8 cellular contexts compared by ENCODE assay signal in the genomic region with DNA sequence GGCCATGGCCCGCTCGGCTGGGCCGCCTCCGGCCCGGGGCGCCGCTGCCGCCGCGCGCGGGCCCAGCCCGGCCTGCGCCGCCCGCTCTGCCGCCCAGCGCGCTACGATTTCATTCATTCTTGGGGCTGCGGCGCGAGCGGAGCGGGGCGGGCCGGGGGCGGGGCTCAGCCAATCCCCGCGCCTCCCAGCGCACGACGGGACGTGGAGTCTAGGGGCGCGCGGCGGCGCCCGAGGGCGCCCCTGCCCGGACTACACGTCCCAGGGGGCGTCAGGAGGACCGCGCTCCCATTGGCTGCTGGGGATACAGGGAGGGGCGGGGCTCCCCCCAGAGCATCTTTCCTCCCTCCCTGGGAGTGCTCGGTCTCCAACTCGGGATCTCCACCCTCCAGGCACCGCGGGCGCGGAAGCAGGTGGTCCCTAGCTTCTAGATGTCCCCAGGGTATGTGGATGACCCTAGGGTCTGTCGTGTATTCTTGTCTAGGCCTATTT. TPM values are rescaled to one million over a fixed set of nuclear protein-coding genes. Genes with fewer than 3 reads are reported as not detected.
DNase-seq lines count a peak whose midpoint lies in the region; ATAC-seq and TF ChIP-seq lines count a peak whose summit lies in the region.

No MANE protein-coding gene starts in this region.

- no peaks in the 10 kb centered on the region for H3K9me3 Mint-ChIP-seq in Caco-2 (ENCODE audit: unreplicated experiment)

- peaks cover 12% of the 10 kb centered on the region for H3K27me3 Mint-ChIP-seq in Caco-2 (ENCODE audit: insufficient read depth, unreplicated experiment)

- H3K27ac Mint-ChIP-seq in Caco-2 (ENCODE audit: unreplicated experiment), result no peak overlapping the region

- peaks cover 5% of the 10 kb centered on the region for H3K4me1 Mint-ChIP-seq in Caco-2 (ENCODE audit: low read depth, unreplicated experiment)

- peak overlapping the region; percentile 44 for H3K4me3 Mint-ChIP-seq in Caco-2 (ENCODE audit: unreplicated experiment)

- CTCF ChIA-PET in Caco-2 (lab: Charles Lee), result interaction anchor here (1.3 to 1.7 kb wide), 2 partner anchors 173 to 327 kb away, joined by 5 read pairs; partner anchors contain the start of gene FAM98C

- POLR2A ChIA-PET in Caco-2 (lab: Charles Lee), result no interaction called here

- no peaks in the 10 kb centered on the region for H3K27me3 ChIP-seq in Caco-2 (replicated peaks; ENCODE audit: control insufficient read depth, insufficient read depth, low read length)

- peaks cover under 1% of the 10 kb centered on the region for H3K36me3 Mint-ChIP-seq in Caco-2 (ENCODE audit: insufficient read depth, unreplicated experiment)

- no peaks in the 10 kb centered on the region for H3K9me3 ChIP-seq in Caco-2

- intact Hi-C loops in Caco-2 (cut with micrococcal nuclease; ENCODE audit: unreplicated experiment), result loop anchor here (1.0 to 10.0 kb wide), 3 partner anchors 85 to 323 kb away; partner anchors contain the start of genes CATSPERG and WDR87

- peak; percentile 91 to 92 for DNase-seq in Caco-2
- peak; percentile 89 for DNase-seq in H4 (ENCODE audit: low spot score)
- peak; percentile 92 for DNase-seq in NCI-H146 treated with DMSO at 0.1 percent for 48 hours (lab: John Stamatoyannopoulos, UW; ENCODE audit: unreplicated experiment)
- peak; percentile 72 for DNase-seq in T1000 (lab: John Stamatoyannopoulos, UW)
- DNase-seq in astrocyte of the cerebellum (ENCODE audit: low read depth), result peak; percentile 40
- peak; percentile 69 for DNase-seq in iPS-NIHi7 (ENCODE audit: extremely low spot score)
- DNase-seq in stimulated activated CD4-positive, alpha-beta T cell treated with anti-CD3 and anti-CD28 coated beads, Interleukin-1b, Interleukin-23, amount 100 ng/mL, for 4 hours (ENCODE audit: low read depth in 2 of 2), result peak; percentile 35 to 60

- TF ChIP-seq CTCF in Caco-2 (IDR thresholded peaks at IDR 0.05; ENCODE audit: insufficient read depth in 1 of 2, low read depth in 1 of 2, low read length in 1 of 2, severe bottlenecking in 1 of 2, unreplicated experiment in 1 of 2) (peak in 1 of 2 experiments; percentile 8), astrocyte of the cerebellum (IDR thresholded peaks at IDR 0.05; ENCODE audit: low read depth, low read length, missing control alignments) (no peak)

- H3K4me1 ChIP-seq in Caco-2, result peaks cover 12% of the 10 kb centered on the region; the same call in 1 of the 2 replicates

- H3K36me3 ChIP-seq in Caco-2 (ENCODE audit: control insufficient read depth, insufficient read depth, low read length), result no peaks in the 10 kb centered on the region

- H3K4me3 ChIP-seq in Caco-2 (ENCODE audit: low read depth, low read length), result peak overlapping the region; percentile 37
- H3K4me3 ChIP-seq in astrocyte of the cerebellum (ENCODE audit: low read depth, low read length), result peak overlapping the region; percentile 44

- in situ Hi-C loops in astrocyte of the cerebellum (cut with HindIII; ENCODE audit: low sequenced_read_pairs), result no loop called here

- BruUV-seq in Caco-2 (replicated peaks; lab: Mats Ljungman, UMichigan), result no TSS peak

- no peak for ATAC-seq in GM19035 (IDR thresholded peaks at IDR 0.05; ENCODE audit: unreplicated experiment)

RNA-seq across cellular contexts. Expression of gene DPF1, which starts 5.6 kb away (rescaled TPM):
- total RNA-seq in Caco-2 (2022), result 3.6 and 5.0 TPM in 2 replicates
- total RNA-seq in H4 (2014; rRNA removed; shearing (Covaris generic)), result 5.1 and 7.2 TPM in 2 replicates

RNA-seq across cellular contexts. Expression of gene PPP1R14A, which starts 26.5 kb away (rescaled TPM):
- total RNA-seq in Caco-2 (2022), result 11.1 and 13.8 TPM in 2 replicates
- not detected in 2 replicates for total RNA-seq in H4 (2014; rRNA removed; shearing (Covaris generic))

RNA-seq across cellular contexts. Expression of gene SPINT2, which starts 34.7 kb away (rescaled TPM):
- total RNA-seq in Caco-2 (2022), result 728 and 748 TPM in 2 replicates
- total RNA-seq in H4 (2014; rRNA removed; shearing (Covaris generic)), result 1.1 TPM in 1 of 2 replicates, not detected in the other

Comparison
In these comparisons a context has a peak if more than half of its experiments do, and no peak if none do; other contexts are left out.
1. DNase-seq: peak in every context shown above with its lines; median percentile 92 in NCI-H146 treated with DMSO at 0.1 percent for 48 hours; 92 in Caco-2; 89 in H4; 72 in T1000; 69 in iPS-NIHi7; 48 in stimulated activated CD4-positive, alpha-beta T cell treated with anti-CD3 and anti-CD28 coated beads, Interleukin-1b, Interleukin-23, amount 100 ng/mL, for 4 hours; 40 in astrocyte of the cerebellum.
2. RNA of gene PPP1R14A, which starts 26.5 kb away (total RNA-seq): 11.1 to 13.8 TPM in Caco-2; not detected in H4; every median in the first group is over 10 times any median in the second.
3. RNA of gene SPINT2, which starts 34.7 kb away (total RNA-seq): 728 to 748 TPM in Caco-2; 1.1 TPM in H4; every median in the first group is over 100 times any median in the second.